In genomic region chr15:74406992-74407705, GRCh38 we compare ENCODE assay signal across 8 cellular contexts. TPM values are rescaled to one million over a fixed set of nuclear protein-coding genes. Genes with fewer than 3 reads are reported as not detected.
A peak's percentile ranks its signal among the peaks of the same experiment; 100 is the strongest.
DNase-seq lines count a peak whose midpoint lies in the region; ATAC-seq and TF ChIP-seq lines count a peak whose summit lies in the region.

No MANE protein-coding gene starts in this region.

- in situ Hi-C loops in gastrocnemius medialis (cut with MboI; ENCODE audit: low sequenced_read_pairs in 4 of 4) = no loop called here

- no CpG with 5 or more reads among the region's 12 CpGs for WGBS in trophoblast cell (ENCODE audit: extremely low coverage, insufficient coverage, insufficient read length)

- H2BK5ac ChIP-seq in trophoblast cell (ENCODE audit: low read depth, low read length, poor library complexity) = peak overlapping the region; percentile 8

- peak overlapping the region; percentile 17 for H3K18ac ChIP-seq in trophoblast cell (ENCODE audit: low read length)

- H3K9ac ChIP-seq in trophoblast cell (ENCODE audit: low read length) = no peak overlapping the region

- no peak overlapping the region for H2BK12ac ChIP-seq in trophoblast cell (ENCODE audit: low read length)

- H3K14ac ChIP-seq in trophoblast cell (ENCODE audit: low read length) = peak overlapping the region; percentile 7

- no peak overlapping the region for H2AFZ ChIP-seq in trophoblast cell (ENCODE audit: insufficient read depth, low read length, poor library complexity)

- ATAC-seq in gastrocnemius medialis = no peak
- no peak for ATAC-seq in GM18505 (IDR thresholded peaks at IDR 0.05; ENCODE audit: unreplicated experiment)

- H3K27me3 ChIP-seq in trophoblast cell (ENCODE audit: insufficient read depth, low read length) (no peaks in the 10 kb centered on the region), gastrocnemius medialis (no peaks in the 10 kb centered on the region)

- peak overlapping the region; percentile 55 for H3K27ac ChIP-seq in trophoblast cell (ENCODE audit: low read depth, low read length)
- no peak overlapping the region for H3K27ac ChIP-seq in gastrocnemius medialis

- DNase-seq in GM03348 (ENCODE audit: low spot score) (peak; percentile 96), NCI-H226 (peak; percentile 100), dermis blood vessel endothelial cell (peak; percentile 15), trophoblast cell (peak; percentile 88 to 91), gastrocnemius medialis (no peak), putamen (ENCODE audit: low spot score) (no peak), NCI-H2081 (lab: John Stamatoyannopoulos, UW) (no peak)

- H4K12ac ChIP-seq in trophoblast cell (ENCODE audit: low read depth, low read length) = no peak overlapping the region

- H3K4me1 ChIP-seq in trophoblast cell (ENCODE audit: control insufficient read depth in 1 of 2, insufficient read depth in 2 of 2, low read length in 2 of 2) = peaks cover 15 to 20% of the 10 kb centered on the region in 2 experiments
- no peaks in the 10 kb centered on the region for H3K4me1 ChIP-seq in gastrocnemius medialis

- H3K4me2 ChIP-seq in trophoblast cell (ENCODE audit: low read length) = no peak overlapping the region

- peaks cover 23% of the 10 kb centered on the region in 2 experiments for H3K36me3 ChIP-seq in trophoblast cell (ENCODE audit: control insufficient read depth in 1 of 2, insufficient read depth in 2 of 2, low read length in 2 of 2)
- H3K36me3 ChIP-seq in gastrocnemius medialis = no peaks in the 10 kb centered on the region

- no peak for TF ChIP-seq CTCF in gastrocnemius medialis (IDR thresholded peaks at IDR 0.05 in 4 of 5, conservative IDR thresholded peaks at IDR 0.05 in 1 of 5)

- H3K23ac ChIP-seq in trophoblast cell (ENCODE audit: low read length) = no peak overlapping the region

- no peak overlapping the region for H3K4me3 ChIP-seq in trophoblast cell (ENCODE audit: low read depth, low read length)
- H3K4me3 ChIP-seq in gastrocnemius medialis = no peak overlapping the region

- no peak overlapping the region for H2BK120ac ChIP-seq in trophoblast cell (ENCODE audit: insufficient read depth, low read length, poor library complexity)

- peak overlapping the region; percentile 45 for H4K91ac ChIP-seq in trophoblast cell (ENCODE audit: low read depth, low read length)

- peaks cover 10% of the 10 kb centered on the region for H3K79me1 ChIP-seq in trophoblast cell (ENCODE audit: low read length)

- H4K8ac ChIP-seq in trophoblast cell (ENCODE audit: low read depth, low read length) = peak overlapping the region; percentile 11

- H3K4ac ChIP-seq in trophoblast cell (ENCODE audit: low read depth, low read length) = no peak overlapping the region

- peaks cover 4% of the 10 kb centered on the region for H3K9me3 ChIP-seq in trophoblast cell (ENCODE audit: insufficient read depth, low read depth, low read length)
- no peaks in the 10 kb centered on the region for H3K9me3 ChIP-seq in gastrocnemius medialis

- TF ChIP-seq POLR2A in gastrocnemius medialis (IDR thresholded peaks at IDR 0.05) = no peak
- TF ChIP-seq POLR2A in GM18505 (IDR thresholded peaks at IDR 0.05; ENCODE audit: borderline replicate concordance, extremely low read depth, insufficient read depth, insufficient read length) = no peak

- intact Hi-C loops in gastrocnemius medialis (cut with DNase I; ENCODE audit: low total_unique reads) = no loop called here

- no peaks in the 10 kb centered on the region for H3K79me2 ChIP-seq in trophoblast cell (ENCODE audit: control insufficient read depth, insufficient read depth, low read length, poor library complexity)

- H2AK5ac ChIP-seq in trophoblast cell (ENCODE audit: low read length) = no peak overlapping the region

RNA-seq across cellular contexts. Expression of gene SEMA7A, which starts 26.6 kb away (rescaled TPM):
- total RNA-seq in dermis blood vessel endothelial cell (0.51 and 2.2 TPM in 2 replicates), gastrocnemius medialis (1 to 10 TPM in 3 of 4 donors, under 1 TPM in 1; 0.51 to 2.7 (median 2.4) TPM)
- 135 and 149 TPM in 2 replicates for polyA plus RNA-seq in trophoblast cell (2013)

RNA-seq across cellular contexts. Expression of gene CYP11A1, which starts 39.7 kb away (rescaled TPM):
- total RNA-seq in dermis blood vessel endothelial cell (not detected in 2 replicates), gastrocnemius medialis (1 to 10 TPM in 1 of 4 donors, under 1 TPM in 3; 0.15 to 2.5 (median 0.67) TPM)
- 217 and 235 TPM in 2 replicates for polyA plus RNA-seq in trophoblast cell (2013)

RNA-seq across cellular contexts. Expression of gene UBL7, which starts 53.8 kb away (rescaled TPM):
- total RNA-seq in dermis blood vessel endothelial cell (36.4 and 43.1 TPM in 2 replicates), gastrocnemius medialis (100 to 1,000 TPM in 1 of 4 donors, 10 to 100 TPM in 3; 66.4 to 139 (median 83.2) TPM)
- polyA plus RNA-seq in trophoblast cell (2013) = 34.6 and 35.4 TPM in 2 replicates

Comparison
In these comparisons a context has a peak if more than half of its experiments do, and no peak if none do; other contexts are left out.
1. DNase-seq: peak in GM03348 (single experiment), NCI-H226 (single experiment), dermis blood vessel endothelial cell (single experiment) and trophoblast cell (2 of 2); none in gastrocnemius medialis (0 of 2), putamen (single experiment) and NCI-H2081 (0 of 2).